8 cellular contexts compared by ENCODE assay signal in genomic region chr2:195956725-195957124, GRCh38.
"Had no signal": no experiment of that assay in that cellular context is flagged by ENCODE, and none has a peak within 500 bp of the region (broad histone marks: within the 10 kb centered on the region; RNA-seq: fewer than 3 reads in every experiment).

No MANE protein-coding gene starts in this region.

- H3K4me2 ChIP-seq: GM23338 had no signal

- H3K9me3 Mint-ChIP-seq: HFFc6 had no signal

- H3K4me3 Mint-ChIP-seq: GM23338, H9, HFFc6 had no signal

- ATAC-seq: GM23338, HCT116 had no signal

- H3K27ac ChIP-seq: GM23248 had no signal

- DNase-seq: GM23248, GOT3, H7, H9, HCEC 1CT, HFFc6 had no signal

- H3K9ac ChIP-seq: GM23248 had no signal

- H3K27ac Mint-ChIP-seq: GM23338, H9, HFFc6 had no signal

- H2AFZ ChIP-seq: GM23248, GM23338 had no signal

- H3K4me3 ChIP-seq: GM23248, GM23338 had no signal

- H3K4me1 Mint-ChIP-seq: GM23338 had no signal
